ENCODE assay signal across 15 cellular contexts in genomic region chr5:10699987-10700386, GRCh38.
DNase-seq lines count a peak whose midpoint lies in the region; ATAC-seq, FAIRE-seq and TF ChIP-seq lines count a peak whose summit lies in the region.
"Had no signal": no experiment of that assay in that cellular context is flagged by ENCODE, and none has a peak within 500 bp of the region (broad histone marks: within the 10 kb centered on the region; RNA-seq: fewer than 3 reads in every experiment).

No MANE protein-coding gene starts in this region.

- H3K27ac Mint-ChIP-seq in astrocyte (ENCODE audit: unreplicated experiment), result peak overlapping the region; percentile 24
- H3K27ac Mint-ChIP-seq: activated naive CD4-positive, alpha-beta T cell treated with anti-CD3 and anti-CD28 coated beads, Interleukin-2, amount 50 U/mL, for 24 hours had no signal

- DNase-seq in astrocyte (ENCODE audit: low read depth) (no peak), esophagus muscularis mucosa (ENCODE audit: extremely low spot score) (no peak), transverse colon (no peak)
- DNase-seq in effector memory CD4-positive, alpha-beta T cell, result no peak
- no peak for DNase-seq in stimulated activated CD8-positive, alpha-beta memory T cell treated with anti-CD3 and anti-CD28 coated beads, Interleukin-4, amount 100 ng/mL, for 48 hours
- DNase-seq: COR-L47, NCI-H2029 treated with DMSO at 0.1 percent for 48 hours, right cardiac atrium had no signal

- H3K9ac ChIP-seq in astrocyte (ENCODE audit: low read length), result no peak overlapping the region

- H3K4me3 ChIP-seq in astrocyte (ENCODE audit: insufficient read depth, low read depth, low read length) (no peak overlapping the region), esophagus muscularis mucosa (no peak overlapping the region), transverse colon (no peak overlapping the region)
- no peak overlapping the region for H3K4me3 ChIP-seq in effector memory CD4-positive, alpha-beta T cell (ENCODE audit: insufficient read depth, low read depth, low read length, poor library complexity, severe bottlenecking)

- no peaks in the 10 kb centered on the region for H3K27me3 Mint-ChIP-seq in astrocyte (ENCODE audit: low read depth, unreplicated experiment)
- H3K27me3 Mint-ChIP-seq: activated naive CD4-positive, alpha-beta T cell treated with anti-CD3 and anti-CD28 coated beads, Interleukin-2, amount 50 U/mL, for 24 hours had no signal

- no peaks in the 10 kb centered on the region for H3K9me3 Mint-ChIP-seq in astrocyte (ENCODE audit: unreplicated experiment)
- H3K9me3 Mint-ChIP-seq: activated naive CD4-positive, alpha-beta T cell treated with anti-CD3 and anti-CD28 coated beads, Interleukin-2, amount 50 U/mL, for 24 hours; T-helper 1 cell treated with Interleukin-12 subunit alpha and Interleukin-12 subunit beta and Interleukin-4 antibody, amounts not matched to agents 30 μg/mL and 1 μg/mL, for 36 hours had no signal

- TF ChIP-seq CTCF in astrocyte (IDR thresholded peaks at IDR 0.05; ENCODE audit: insufficient read depth, low read depth, low read length) (no peak), esophagus muscularis mucosa (IDR thresholded peaks at IDR 0.05) (no peak), transverse colon (IDR thresholded peaks at IDR 0.05) (no peak)

- ATAC-seq in GM18505 (IDR thresholded peaks at IDR 0.05; ENCODE audit: unreplicated experiment) (peak; percentile 66), GM21447 (IDR thresholded peaks at IDR 0.05; ENCODE audit: unreplicated experiment) (peak; percentile 71), HG03135 (IDR thresholded peaks at IDR 0.05; ENCODE audit: unreplicated experiment) (peak; percentile 71)
- ATAC-seq: HCT116, right cardiac atrium had no signal

- H3K4me2 ChIP-seq in astrocyte (ENCODE audit: low read length), result no peak overlapping the region

- H2AFZ ChIP-seq in astrocyte (ENCODE audit: low read depth, low read length), result no peak overlapping the region

- H3K4me1 ChIP-seq in astrocyte (ENCODE audit: insufficient read depth, low read length) (peaks cover 54% of the 10 kb centered on the region), esophagus muscularis mucosa (peaks cover 26 to 37% (median 33%) of the 10 kb centered on the region in 4 donors), transverse colon (peaks cover 8 to 32% (median 18%) of the 10 kb centered on the region in 4 donors)
- peaks cover 8% of the 10 kb centered on the region for H3K4me1 ChIP-seq in effector memory CD4-positive, alpha-beta T cell (ENCODE audit: control insufficient read depth, insufficient read depth, low read length, poor library complexity, severe bottlenecking)

- FAIRE-seq in astrocyte (lab: Jason Lieb, UNC), result no peak
- FAIRE-seq: endometrium had no signal

- H3K4me1 Mint-ChIP-seq in astrocyte (ENCODE audit: low read depth, unreplicated experiment), result peaks cover 87% of the 10 kb centered on the region

- H3K36me3 Mint-ChIP-seq in astrocyte (ENCODE audit: low read depth, unreplicated experiment), result peaks cover 8% of the 10 kb centered on the region
- H3K36me3 Mint-ChIP-seq: activated naive CD4-positive, alpha-beta T cell treated with anti-CD3 and anti-CD28 coated beads, Interleukin-2, amount 50 U/mL, for 24 hours had no signal

- intact Hi-C loops in esophagus muscularis mucosa (cut with DNase I), result loop anchor here (5.0 kb wide), 1 partner anchor 482 kb away; no protein-coding TSS in a partner anchor
- intact Hi-C loops in transverse colon (cut with DNase I; ENCODE audit: low total_unique reads), result loop anchor here (5.0 kb wide), 1 partner anchor 287 kb away; no protein-coding TSS in a partner anchor

- no peaks in the 10 kb centered on the region for H3K27me3 ChIP-seq in astrocyte (ENCODE audit: insufficient read depth, low read length)
- no peaks in the 10 kb centered on the region for H3K27me3 ChIP-seq in esophagus muscularis mucosa
- H3K27me3 ChIP-seq in effector memory CD4-positive, alpha-beta T cell (replicated peaks; ENCODE audit: control insufficient read depth, insufficient read depth, low read length, poor library complexity, severe bottlenecking), result no peaks in the 10 kb centered on the region
- no peaks in the 10 kb centered on the region for H3K27me3 ChIP-seq in transverse colon

- H3K36me3 ChIP-seq in astrocyte (ENCODE audit: insufficient read depth, low read length) (no peaks in the 10 kb centered on the region), esophagus muscularis mucosa (peaks cover 0 to 5% (median 0%) of the 10 kb centered on the region in 4 donors), transverse colon (no peaks in the 10 kb centered on the region)
- no peaks in the 10 kb centered on the region for H3K36me3 ChIP-seq in effector memory CD4-positive, alpha-beta T cell (ENCODE audit: control insufficient read depth, insufficient read depth, low read length)

- in situ Hi-C loops in transverse colon (cut with MboI; ENCODE audit: low pct_ligation_motif_present in 1 of 4, low pct_unique_long_range_greater_than_20kb in 1 of 4, low sequenced_read_pairs in 3 of 4), result no loop called here

- TF ChIP-seq EP300 in esophagus muscularis mucosa (IDR thresholded peaks at IDR 0.05), result no peak
- TF ChIP-seq EP300 in transverse colon (IDR thresholded peaks at IDR 0.05; ENCODE audit: low read depth), result no peak

- H3K27ac ChIP-seq in astrocyte (ENCODE audit: low read depth, low read length) (no peak overlapping the region), esophagus muscularis mucosa (replicated peaks in 1 of 4) (no peak overlapping the region), transverse colon (peak overlapping the region in 1 of 4 donors; percentile 36)
- H3K27ac ChIP-seq in effector memory CD4-positive, alpha-beta T cell (ENCODE audit: insufficient read depth, low read length, poor library complexity, severe bottlenecking), result no peak overlapping the region

- TF ChIP-seq POLR2A in GM18505 (IDR thresholded peaks at IDR 0.05; ENCODE audit: borderline replicate concordance, extremely low read depth, insufficient read depth, insufficient read length) (no peak), esophagus muscularis mucosa (IDR thresholded peaks at IDR 0.05; ENCODE audit: low read depth) (no peak), transverse colon (IDR thresholded peaks at IDR 0.05) (no peak)

- peaks cover 40% of the 10 kb centered on the region for H4K20me1 ChIP-seq in astrocyte (ENCODE audit: insufficient read depth, low read length)

- H3K79me2 ChIP-seq in astrocyte (ENCODE audit: insufficient read depth, low read length), result peaks cover 59% of the 10 kb centered on the region

- H3K9me3 ChIP-seq in astrocyte (ENCODE audit: insufficient read depth, low read depth, low read length) (no peaks in the 10 kb centered on the region), esophagus muscularis mucosa (no peaks in the 10 kb centered on the region), transverse colon (no peaks in the 10 kb centered on the region)
- H3K9me3 ChIP-seq in effector memory CD4-positive, alpha-beta T cell (ENCODE audit: control insufficient read depth, low read length), result no peaks in the 10 kb centered on the region

- 83% methylated on average over 8 of the region's 8 CpGs for WGBS in esophagus muscularis mucosa
- 87% methylated on average over 8 of the region's 8 CpGs; no CpG with 5 or more reads in 1 of the 2 donors for WGBS in transverse colon (ENCODE audit: low coverage in 1 of 2), 2 donors

- no peak overlapping the region for H3K4me3 Mint-ChIP-seq in astrocyte (ENCODE audit: unreplicated experiment)
- H3K4me3 Mint-ChIP-seq: activated naive CD4-positive, alpha-beta T cell treated with anti-CD3 and anti-CD28 coated beads, Interleukin-2, amount 50 U/mL, for 24 hours; T-helper 1 cell treated with Interleukin-12 subunit alpha and Interleukin-12 subunit beta and Interleukin-4 antibody, amounts not matched to agents 30 μg/mL and 1 μg/mL, for 36 hours had no signal
